12 cellular contexts compared by ENCODE assay signal in the genomic region with DNA sequence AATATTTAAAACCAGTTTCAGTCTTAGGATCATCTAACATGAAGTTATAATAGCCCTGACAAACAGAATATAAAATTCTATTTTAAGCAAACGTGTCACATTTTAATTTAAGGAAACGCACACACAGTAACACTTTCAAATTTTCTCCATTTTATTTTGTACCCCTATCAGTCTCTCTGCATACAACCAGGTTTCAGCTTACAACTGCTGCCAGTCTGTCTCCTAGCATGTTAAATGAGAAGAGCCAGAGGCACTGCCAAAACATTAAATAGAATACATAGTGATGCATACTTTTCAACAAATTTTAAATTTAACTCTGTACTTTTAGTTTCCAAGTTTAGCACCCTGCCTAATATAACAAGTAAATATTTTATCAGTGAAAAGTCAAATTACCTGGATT.
A peak's percentile ranks its signal among the peaks of the same experiment; 100 is the strongest.
DNase-seq lines count a peak whose midpoint lies in the region; ATAC-seq, FAIRE-seq and TF ChIP-seq lines count a peak whose summit lies in the region.
"Had no signal": no experiment of that assay in that cellular context is flagged by ENCODE, and none has a peak within 500 bp of the region (broad histone marks: within the 10 kb centered on the region; RNA-seq: fewer than 3 reads in every experiment).

No MANE protein-coding gene starts in this region.

- ATAC-seq in HCT116 (no peak), right cardiac atrium (peak in 1 of 2 donors; percentile 25), natural killer cell (no peak)

- peaks cover 12 to 62% of the 10 kb centered on the region in 2 donors for H3K27me3 Mint-ChIP-seq in natural killer cell (ENCODE audit: low read depth in 2 of 2)

- CTCF ChIA-PET in HCT116 (lab: Charles Lee), result interaction anchor here (2.7 kb wide), 1 partner anchor 20 kb away, joined by 13 read pairs; no protein-coding TSS in a partner anchor

- BruUV-seq in HCT116 (replicated peaks; lab: Mats Ljungman, UMichigan), result no TSS peak

- H2AFZ ChIP-seq in HCT116 (ENCODE audit: low read depth, low read length, poor library complexity, severe bottlenecking), result no peak overlapping the region

- H3K27me3 ChIP-seq in HCT116 (ENCODE audit: insufficient read depth, low read length) (no peaks in the 10 kb centered on the region), ascending aorta (no peaks in the 10 kb centered on the region), right cardiac atrium (ENCODE audit: control insufficient read depth, insufficient read depth) (no peaks in the 10 kb centered on the region), stomach (no peaks in the 10 kb centered on the region)

- no peaks in the 10 kb centered on the region for H3K4me1 Mint-ChIP-seq in natural killer cell
- H3K4me1 Mint-ChIP-seq: activated CD4-positive, alpha-beta memory T cell treated with anti-CD3 and anti-CD28 coated beads, Interleukin-2, amount 10 ng/mL, durations not matched to agents 7 days and 5 days; activated naive CD4-positive, alpha-beta T cell treated with anti-CD3 and anti-CD28 coated beads, Interleukin-2, amount 10 ng/mL, durations not matched to agents 7 days and 5 days; CD4-positive, alpha-beta memory T cell had no signal

- peaks cover 14 to 49% of the 10 kb centered on the region in 2 experiments; a peak in 3 of 4 replicates for H3K4me1 ChIP-seq in HCT116 (ENCODE audit: control insufficient read depth in 1 of 2, insufficient read depth in 2 of 2, low read length in 2 of 2)
- peaks cover 3 to 43% of the 10 kb centered on the region in 2 donors for H3K4me1 ChIP-seq in ascending aorta
- peaks cover 9% of the 10 kb centered on the region for H3K4me1 ChIP-seq in right cardiac atrium (ENCODE audit: control insufficient read depth, insufficient read depth, low read length)
- peaks cover 34 to 73% (median 53%) of the 10 kb centered on the region in 4 donors for H3K4me1 ChIP-seq in stomach

- H3K9ac ChIP-seq in HCT116 (ENCODE audit: low read length), result no peak overlapping the region

- H3K9me3 Mint-ChIP-seq in natural killer cell, result no peaks in the 10 kb centered on the region
- H3K9me3 Mint-ChIP-seq: activated CD4-positive, alpha-beta memory T cell treated with anti-CD3 and anti-CD28 coated beads, Interleukin-2, amount 10 ng/mL, durations not matched to agents 7 days and 5 days; activated naive CD4-positive, alpha-beta T cell treated with anti-CD3 and anti-CD28 coated beads, Interleukin-2, amount 10 ng/mL, durations not matched to agents 7 days and 5 days; CD4-positive, alpha-beta memory T cell had no signal

- RAD21 ChIA-PET in HCT116 (lab: Charles Lee; ENCODE audit: low non-redundant PET in 1 of 2, low total read pairs in 2 of 2, uncharacterized antibody in 2 of 2, unreplicated experiment in 2 of 2), result no interaction called here

- no peak overlapping the region for H3K4me3 Mint-ChIP-seq in natural killer cell
- H3K4me3 Mint-ChIP-seq: activated CD4-positive, alpha-beta memory T cell treated with anti-CD3 and anti-CD28 coated beads, Interleukin-2, amount 10 ng/mL, durations not matched to agents 7 days and 5 days; activated naive CD4-positive, alpha-beta T cell treated with anti-CD3 and anti-CD28 coated beads, Interleukin-2, amount 10 ng/mL, durations not matched to agents 7 days and 5 days had no signal

- H3K9me3 ChIP-seq in HCT116 (ENCODE audit: control insufficient read depth in 1 of 2, insufficient read depth in 1 of 2, low read depth in 1 of 2, low read length in 2 of 2) (no peaks in the 10 kb centered on the region), ascending aorta (no peaks in the 10 kb centered on the region), right cardiac atrium (ENCODE audit: control insufficient read depth, low read length) (no peaks in the 10 kb centered on the region), stomach (no peaks in the 10 kb centered on the region)

- 31% methylated on average over 2 of the region's 2 CpGs for WGBS in right cardiac atrium
- WGBS in stomach, 5 donors, result 38 to 64% (median 45%) methylated on average over 2 of the region's 2 CpGs

- no peak for TF ChIP-seq CTCF in HCT116 (IDR thresholded peaks at IDR 0.05 in 2 of 3, conservative IDR thresholded peaks at IDR 0.05 in 1 of 3; ENCODE audit: borderline replicate concordance in 1 of 3, insufficient read depth in 1 of 3, low read depth in 2 of 3, low read length in 2 of 3)
- TF ChIP-seq CTCF in ascending aorta (IDR thresholded peaks at IDR 0.05), result no peak
- no peak for TF ChIP-seq CTCF in stomach (IDR thresholded peaks at IDR 0.05)
- no peak for TF ChIP-seq CTCF in natural killer cell (IDR thresholded peaks at IDR 0.05)

- TF ChIP-seq RAD21 in HCT116 (IDR thresholded peaks at IDR 0.05; ENCODE audit: low read depth), result no peak

- no peak for FAIRE-seq in H54 (lab: Jason Lieb, UNC)

- H3K4me3 ChIP-seq in HCT116 (replicated peaks in 1 of 2; ENCODE audit: low read depth in 1 of 2, low read length in 2 of 2) (no peak overlapping the region), ascending aorta (peak overlapping the region; percentile 42 to 57), right cardiac atrium (ENCODE audit: low read length) (peak overlapping the region; percentile 36), stomach (no peak overlapping the region)

- H3K36me3 Mint-ChIP-seq in natural killer cell, result no peaks in the 10 kb centered on the region
- H3K36me3 Mint-ChIP-seq: activated naive CD4-positive, alpha-beta T cell treated with anti-CD3 and anti-CD28 coated beads, Interleukin-2, amount 10 ng/mL, durations not matched to agents 7 days and 5 days; CD4-positive, alpha-beta memory T cell had no signal

- no peak overlapping the region for H3K27ac ChIP-seq in HCT116 (ENCODE audit: low read depth, low read length)
- H3K27ac ChIP-seq in ascending aorta, result peak overlapping the region; percentile 73 to 80
- H3K27ac ChIP-seq in right cardiac atrium (ENCODE audit: low read length), result no peak overlapping the region
- peak overlapping the region in 4 of 5 donors; percentile 58 to 79 (median 74) for H3K27ac ChIP-seq in stomach

- no peak for TF ChIP-seq POLR2A in HCT116 (IDR thresholded peaks at IDR 0.05; ENCODE audit: borderline replicate concordance, extremely low read depth, insufficient read depth, insufficient read length)
- no peak for TF ChIP-seq POLR2A in stomach (IDR thresholded peaks at IDR 0.05)
- no peak for TF ChIP-seq POLR2A in H54 (IDR thresholded peaks at IDR 0.05; ENCODE audit: low read depth, low read length)

- no peak overlapping the region for H3K27ac Mint-ChIP-seq in natural killer cell
- H3K27ac Mint-ChIP-seq: activated CD4-positive, alpha-beta memory T cell treated with anti-CD3 and anti-CD28 coated beads, Interleukin-2, amount 10 ng/mL, durations not matched to agents 7 days and 5 days; activated naive CD4-positive, alpha-beta T cell treated with anti-CD3 and anti-CD28 coated beads, Interleukin-2, amount 10 ng/mL, durations not matched to agents 7 days and 5 days; CD4-positive, alpha-beta memory T cell had no signal

- H3K36me3 ChIP-seq in HCT116 (ENCODE audit: control insufficient read depth in 1 of 2, insufficient read depth in 2 of 2, low read length in 2 of 2) (no peaks in the 10 kb centered on the region), ascending aorta (no peaks in the 10 kb centered on the region), stomach (no peaks in the 10 kb centered on the region)

- peaks cover 3% of the 10 kb centered on the region; the same call in 1 of the 2 replicates for H3K79me2 ChIP-seq in HCT116 (ENCODE audit: insufficient read depth, low read length)

- H4K20me1 ChIP-seq in HCT116 (ENCODE audit: insufficient read depth), result no peaks in the 10 kb centered on the region

- TF ChIP-seq EP300 in stomach (IDR thresholded peaks at IDR 0.05), result no peak

- POLR2A ChIA-PET in HCT116 (lab: Charles Lee), result no interaction called here

- peak overlapping the region; percentile 18; the same call in 1 of the 2 replicates for H3K4me2 ChIP-seq in HCT116 (ENCODE audit: low read length)

- no peak for DNase-seq in HCT116 (ENCODE audit: low read depth, low spot score)
- DNase-seq in ascending aorta (ENCODE audit: low spot score in 2 of 2), result no peak
- no peak for DNase-seq in right cardiac atrium
- DNase-seq in stomach, result no peak
- no peak for DNase-seq in natural killer cell
- DNase-seq in stimulated activated CD4-positive, alpha-beta T cell treated with anti-CD3 and anti-CD28 coated beads, Interleukin-4, amount 100 ng/mL, for 24 hours, result no peak
- DNase-seq in NCI-H2227 (lab: John Stamatoyannopoulos, UW; ENCODE audit: unreplicated experiment), result no peak
- DNase-seq in H54 (ENCODE audit: insufficient read length, low spot score), result no peak
- DNase-seq: activated CD4-positive, alpha-beta memory T cell treated with anti-CD3 and anti-CD28 coated beads, Interleukin-2, amount 10 ng/mL, durations not matched to agents 7 days and 5 days; activated naive CD4-positive, alpha-beta T cell treated with anti-CD3 and anti-CD28 coated beads, Interleukin-2, amount 10 ng/mL, durations not matched to agents 7 days and 5 days; CD4-positive, alpha-beta memory T cell; NCI-H146 had no signal

- no peaks in the 10 kb centered on the region for H3K9me2 ChIP-seq in HCT116 (ENCODE audit: insufficient read depth)

- intact Hi-C loops in HCT116 (cut with micrococcal nuclease), result no loop called here
- intact Hi-C loops in ascending aorta (cut with DNase I), result loop anchor here (5.0 kb wide), 1 partner anchor 60 kb away; the partner anchor contains the start of gene UACA
- intact Hi-C loops in right cardiac atrium (cut with DNase I), result loop anchor here in 1 of 4 donors (10.0 kb wide), 1 partner anchor 62 kb away; the partner anchor contains the start of gene UACA
- intact Hi-C loops in stomach (cut with DNase I; ENCODE audit: low total_unique reads), result no loop called here
- intact Hi-C loops in natural killer cell (cut with micrococcal nuclease), result no loop called here

TF ChIP-seq in HCT116, 20 proteins besides CTCF, POLR2A, EP300 and RAD21:
- TF ChIP-seq, protein P1, sequence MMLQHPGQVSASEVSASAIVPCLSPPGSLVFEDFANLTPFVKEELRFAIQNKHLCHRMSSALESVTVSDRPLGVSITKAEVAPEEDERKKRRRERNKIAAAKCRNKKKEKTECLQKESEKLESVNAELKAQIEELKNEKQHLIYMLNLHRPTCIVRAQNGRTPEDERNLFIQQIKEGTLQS (IDR thresholded peaks at IDR 0.05), result no peak
- peak; percentile 2; the same call in 1 of the 2 replicates for TF ChIP-seq JUND (IDR thresholded peaks at IDR 0.05)
TF ChIP-seq in HCT116: peak in this region for 1.

Comparison
In these comparisons a context has a peak if more than half of its experiments do, and no peak if none do; other contexts are left out.
1. H3K27ac ChIP-seq: peak in ascending aorta (2 of 2) and stomach (4 of 5); none in HCT116 (single experiment) and right cardiac atrium (single experiment).
2. H3K4me3 ChIP-seq: peak in ascending aorta (2 of 2) and right cardiac atrium (single experiment); none in HCT116 (0 of 2) and stomach (0 of 4).